18 cellular contexts compared by ENCODE assay signal in genomic region chr6:17656644-17657043, GRCh38. TPM values are rescaled to one million over a fixed set of nuclear protein-coding genes. Genes with fewer than 3 reads are reported as not detected.
DNase-seq lines count a peak whose midpoint lies in the region; ATAC-seq and TF ChIP-seq lines count a peak whose summit lies in the region.
"Had no signal": no experiment of that assay in that cellular context is flagged by ENCODE, and none has a peak within 500 bp of the region (broad histone marks: within the 10 kb centered on the region; RNA-seq: fewer than 3 reads in every experiment).

No MANE protein-coding gene starts in this region.

- BruUV-seq in Panc1 (replicated peaks; lab: Mats Ljungman, UMichigan) = TSS peak; percentile 17

- CTCF ChIA-PET in Panc1 (lab: Charles Lee) = no interaction called here

- WGBS in heart right ventricle, 2 donors = 58 to 60% methylated on average over 3 of the region's 3 CpGs

- H3K27me3 ChIP-seq in cardiac muscle cell (no peaks in the 10 kb centered on the region), heart right ventricle (no peaks in the 10 kb centered on the region), Panc1 (ENCODE audit: control insufficient read depth, insufficient read depth, low read length) (no peaks in the 10 kb centered on the region)
- H3K27me3 ChIP-seq: BE2C had no signal

- H3K36me3 ChIP-seq in cardiac muscle cell = peaks cover 22% of the 10 kb centered on the region
- H3K36me3 ChIP-seq in heart right ventricle = peaks cover 0 to 98% (median 19%) of the 10 kb centered on the region in 9 donors
- peaks cover 20% of the 10 kb centered on the region for H3K36me3 ChIP-seq in Panc1 (ENCODE audit: control insufficient read depth, insufficient read depth, low read length)

- peak overlapping the region; percentile 37 for H3K27ac ChIP-seq in cardiac muscle cell
- H3K27ac ChIP-seq in heart right ventricle = no peak overlapping the region
- H3K27ac ChIP-seq in Panc1 (ENCODE audit: low read length) = no peak overlapping the region
- H3K27ac ChIP-seq: A549, psoas muscle, SK-N-MC had no signal

- H3K4me1 ChIP-seq in cardiac muscle cell (ENCODE audit: low read depth) (peaks cover 5% of the 10 kb centered on the region), heart right ventricle (peaks cover 0 to 16% (median 6%) of the 10 kb centered on the region in 9 donors), Panc1 (ENCODE audit: control insufficient read depth, insufficient read depth, low read length) (no peaks in the 10 kb centered on the region)
- H3K4me1 ChIP-seq: BE2C, psoas muscle had no signal

- DNase-seq in cardiac muscle cell (ENCODE audit: low read depth in 1 of 2, low spot score in 1 of 2) (peak in 1 of 2 donors; percentile 34), heart right ventricle (no peak), Panc1 (ENCODE audit: low read depth, low spot score) (no peak), fibroblast of gingiva (ENCODE audit: low read depth) (peak; percentile 14), sciatic nerve (ENCODE audit: low spot score) (no peak), omental fat pad (ENCODE audit: low spot score) (no peak), NCI-H1417 (lab: John Stamatoyannopoulos, UW) (no peak)
- DNase-seq: activated CD4-positive, alpha-beta T cell treated with anti-CD3 and anti-CD28 coated beads for 36 hours; activated CD8-positive, alpha-beta memory T cell treated with anti-CD3 and anti-CD28 coated beads for 24 hours; BE2C; H9; hypothalamus; NCI-H1417 treated with DMSO at 0.1 percent for 48 hours; NCI-H2081; psoas muscle had no signal

- in situ Hi-C loops in Panc1 (cut with HindIII; ENCODE audit: low pct_unique_long_range_greater_than_20kb, low sequenced_read_pairs) = no loop called here

- intact Hi-C loops in heart right ventricle (cut with DNase I) = no loop called here
- intact Hi-C loops in Panc1 (cut with micrococcal nuclease; ENCODE audit: unreplicated experiment) = no loop called here
- intact Hi-C loops in sciatic nerve (cut with DNase I) = no loop called here

- no peak for TF ChIP-seq CTCF in cardiac muscle cell (IDR thresholded peaks at IDR 0.05; ENCODE audit: low read depth, low read length)
- TF ChIP-seq CTCF in heart right ventricle (IDR thresholded peaks at IDR 0.05) = no peak
- TF ChIP-seq CTCF in Panc1 (IDR thresholded peaks at IDR 0.05) = no peak
- no peak for TF ChIP-seq CTCF in omental fat pad (IDR thresholded peaks at IDR 0.05)

- ATAC-seq in heart right ventricle = no peak
- no peak for ATAC-seq in Panc1
- peak; percentile 55 for ATAC-seq in sciatic nerve
- ATAC-seq in omental fat pad (ENCODE audit: low FRiP score) = no peak
- no peak for ATAC-seq in GM19351 (IDR thresholded peaks at IDR 0.05; ENCODE audit: unreplicated experiment)
- ATAC-seq: activated CD4-positive, alpha-beta T cell treated with anti-CD3 and anti-CD28 coated beads for 36 hours had no signal

- H3K9me3 ChIP-seq in cardiac muscle cell (ENCODE audit: low read depth) (no peaks in the 10 kb centered on the region), heart right ventricle (no peaks in the 10 kb centered on the region), Panc1 (ENCODE audit: control insufficient read depth, insufficient read depth, low read depth, low read length) (no peaks in the 10 kb centered on the region)
- H3K9me3 ChIP-seq: A549, BE2C, psoas muscle had no signal

- H3K4me3 ChIP-seq in cardiac muscle cell (no peak overlapping the region), heart right ventricle (no peak overlapping the region), Panc1 (ENCODE audit: low read depth in 2 of 2, low read length in 2 of 2) (no peak overlapping the region)
- H3K4me3 ChIP-seq: A549, psoas muscle, SK-N-MC had no signal

- POLR2A ChIA-PET in Panc1 (lab: Charles Lee) = no interaction called here

RNA-seq across cellular contexts. Expression of gene NUP153, which starts 50.1 kb away (rescaled TPM):
- 18.1 and 26.2 TPM in 2 replicates for total RNA-seq in cardiac muscle cell
- 9.2 and 14.8 TPM in 2 replicates for polyA plus RNA-seq in cardiac muscle cell
- total RNA-seq in heart right ventricle = 10 to 100 TPM; 20.7 to 30.5 (median 26.0) TPM
- polyA plus RNA-seq in heart right ventricle = 1 to 10 TPM; 5.3 to 6.0 TPM
- total RNA-seq in Panc1 (2021; ENCODE audit: unreplicated experiment) = 62.0 TPM
- polyA plus RNA-seq in Panc1 (2012; ENCODE audit: insufficient read length) = 21.0 TPM
- total RNA-seq in sciatic nerve = 41.0 TPM
- total RNA-seq in omental fat pad = 10 to 100 TPM; 32.7 to 80.6 (median 44.0) TPM

RNA-seq across cellular contexts. Expression of gene FAM8A1, which starts 56.5 kb away (rescaled TPM):
- total RNA-seq in cardiac muscle cell (22.4 and 31.9 TPM in 2 replicates), heart right ventricle (10 to 100 TPM; 14.5 to 23.2 (median 16.5) TPM), Panc1 (2021; ENCODE audit: unreplicated experiment) (9.3 TPM), sciatic nerve (35.2 TPM), omental fat pad (10 to 100 TPM; 13.8 to 40.0 (median 27.6) TPM)
- polyA plus RNA-seq in cardiac muscle cell (18.7 and 26.5 TPM in 2 replicates), heart right ventricle (10 to 100 TPM in 1 of 2 donors, 1 to 10 TPM in 1; 10.0 to 10.5 TPM)
- 5.8 TPM for polyA plus RNA-seq in Panc1 (2012; ENCODE audit: insufficient read length)
